21 cellular contexts compared by ENCODE assay signal in genomic region chr21:44734026-44734745, GRCh38. TPM values are rescaled to one million over a fixed set of nuclear protein-coding genes. Genes with fewer than 3 reads are reported as not detected.
DNase-seq lines count a peak whose midpoint lies in the region; ATAC-seq and TF ChIP-seq lines count a peak whose summit lies in the region.
"Had no signal": no experiment of that assay in that cellular context is flagged by ENCODE, and none has a peak within 500 bp of the region (broad histone marks: within the 10 kb centered on the region; RNA-seq: fewer than 3 reads in every experiment).

No MANE protein-coding gene starts in this region.

- peak; percentile 47 for ATAC-seq in left colon
- ATAC-seq in activated CD8-positive, alpha-beta T cell treated with anti-CD3 and anti-CD28 coated beads, Interleukin-2, amount 10 ng/mL, durations not matched to agents 7 days and 5 days, result no peak
- ATAC-seq: K562 had no signal

- no peak overlapping the region for H3K27ac Mint-ChIP-seq in activated CD8-positive, alpha-beta T cell treated with anti-CD3 and anti-CD28 coated beads, Interleukin-2, amount 10 ng/mL, durations not matched to agents 7 days and 5 days

- H3K9me3 ChIP-seq in MG63, result no peaks in the 10 kb centered on the region
- H3K9me3 ChIP-seq in right atrium auricular region, result peaks cover 12 to 31% of the 10 kb centered on the region in 2 donors
- H3K9me3 ChIP-seq: HAP-1 had no signal

- H3K27me3 ChIP-seq in MG63, result no peaks in the 10 kb centered on the region
- H3K27me3 ChIP-seq in right atrium auricular region, result no peaks in the 10 kb centered on the region

- POLR2A ChIA-PET in GM10248 (lab: Yijun Ruan, JAX), result no interaction called here
- POLR2A ChIA-PET in activated CD8-positive, alpha-beta T cell treated with anti-CD3 and anti-CD28 coated beads, Interleukin-2, amount 10 ng/mL, durations not matched to agents 7 days and 5 days (lab: Charles Lee), result interaction anchor here (1.0 kb wide), 1 partner anchor 175 kb away, joined by 4 read pairs; the partner anchor contains the start of gene KRTAP10-3

- no peaks in the 10 kb centered on the region for H3K36me3 ChIP-seq in MG63
- H3K36me3 ChIP-seq in right atrium auricular region, result no peaks in the 10 kb centered on the region
- H3K36me3 ChIP-seq: BE2C, HAP-1 had no signal

- CTCF ChIA-PET in GM10248 (lab: Yijun Ruan, JAX), result interaction anchor here (1.5 kb wide), 1 partner anchor 21 kb away, joined by 3 read pairs; no protein-coding TSS in a partner anchor
- CTCF ChIA-PET in activated CD8-positive, alpha-beta T cell treated with anti-CD3 and anti-CD28 coated beads, Interleukin-2, amount 10 ng/mL, durations not matched to agents 7 days and 5 days (lab: Charles Lee), result no interaction called here

- DNase-seq in activated effector memory CD4-positive, alpha-beta T cell treated with anti-CD3 and anti-CD28 coated beads, Interleukin-2, amount 50 U/mL, for 16 hours, result peak; percentile 31
- DNase-seq in activated effector memory CD4-positive, alpha-beta T cell treated with Interleukin-2 at 50 U/mL for 16 hours, result no peak
- DNase-seq in MG63, result peak; percentile 76
- no peak for DNase-seq in left colon
- DNase-seq in HPDE6-E6E7 (ENCODE audit: extremely low spot score), result no peak
- DNase-seq in GM10248 (ENCODE audit: extremely low spot score), result no peak
- DNase-seq in activated CD8-positive, alpha-beta T cell treated with anti-CD3 and anti-CD28 coated beads, Interleukin-2, amount 10 ng/mL, durations not matched to agents 7 days and 5 days, result no peak
- no peak for DNase-seq in right atrium auricular region (ENCODE audit: low spot score)
- DNase-seq: BE2C, DMS 273 treated with DMSO at 0.1 percent for 48 hours, NCI-H1436, NCI-H2029 treated with DMSO at 0.1 percent for 48 hours, NCI-H510A, NCI-H82, PC-9, SW 1271 had no signal

- intact Hi-C loops in left colon (cut with DNase I, micrococcal nuclease), result no loop called here

- H3K27ac ChIP-seq in right atrium auricular region, result no peak overlapping the region
- H3K27ac ChIP-seq: 22Rv1, HL-60, PC-9 had no signal

- H3K4me1 ChIP-seq in right atrium auricular region, result no peaks in the 10 kb centered on the region
- H3K4me1 ChIP-seq: BE2C, HAP-1 had no signal

- no peak overlapping the region for H3K4me3 Mint-ChIP-seq in activated CD8-positive, alpha-beta T cell treated with anti-CD3 and anti-CD28 coated beads, Interleukin-2, amount 10 ng/mL, durations not matched to agents 7 days and 5 days

- peaks cover 2% of the 10 kb centered on the region for H3K27me3 Mint-ChIP-seq in activated CD8-positive, alpha-beta T cell treated with anti-CD3 and anti-CD28 coated beads, Interleukin-2, amount 10 ng/mL, durations not matched to agents 7 days and 5 days (ENCODE audit: low read depth)

- H3K4me3 ChIP-seq in MG63, result no peak overlapping the region
- H3K4me3 ChIP-seq in right atrium auricular region, result no peak overlapping the region
- H3K4me3 ChIP-seq: HAP-1, K562, PC-9 had no signal

- no peaks in the 10 kb centered on the region for H3K4me1 Mint-ChIP-seq in activated CD8-positive, alpha-beta T cell treated with anti-CD3 and anti-CD28 coated beads, Interleukin-2, amount 10 ng/mL, durations not matched to agents 7 days and 5 days (ENCODE audit: low read depth)

- TF ChIP-seq CTCF in GM10248 (IDR thresholded peaks at IDR 0.05; ENCODE audit: control extremely low read depth, extremely low read depth, low read depth, missing control alignments) (no peak), right atrium auricular region (IDR thresholded peaks at IDR 0.05) (no peak)

- no peaks in the 10 kb centered on the region for H3K36me3 Mint-ChIP-seq in activated CD8-positive, alpha-beta T cell treated with anti-CD3 and anti-CD28 coated beads, Interleukin-2, amount 10 ng/mL, durations not matched to agents 7 days and 5 days (ENCODE audit: low read depth)

- H3K9me3 Mint-ChIP-seq in activated CD8-positive, alpha-beta T cell treated with anti-CD3 and anti-CD28 coated beads, Interleukin-2, amount 10 ng/mL, durations not matched to agents 7 days and 5 days (ENCODE audit: insufficient read depth), result no peaks in the 10 kb centered on the region

RNA-seq across cellular contexts. Expression of gene TSPEAR, which starts 22.8 kb away (rescaled TPM):
- total RNA-seq in MG63 (2014; rRNA removed; shearing (Covaris generic); ENCODE audit: low replicate concordance), result not detected in 2 replicates
- total RNA-seq in left colon, result under 1 TPM in 1 of 2 donors, not detected in 1; 0.09 TPM
- not detected for total RNA-seq in activated CD8-positive, alpha-beta T cell treated with anti-CD3 and anti-CD28 coated beads, Interleukin-2, amount 10 ng/mL, durations not matched to agents 7 days and 5 days
- not detected for total RNA-seq in right atrium auricular region
- total RNA-seq: K562, PC-9, SK-MEL-5 had no signal

RNA-seq across cellular contexts. Expression of gene KRTAP10-12, which starts 37.2 kb away (rescaled TPM):
- total RNA-seq in MG63 (2014; rRNA removed; shearing (Covaris generic); ENCODE audit: low replicate concordance), result not detected in 2 replicates
- total RNA-seq in left colon, result not detected
- not detected for total RNA-seq in activated CD8-positive, alpha-beta T cell treated with anti-CD3 and anti-CD28 coated beads, Interleukin-2, amount 10 ng/mL, durations not matched to agents 7 days and 5 days
- total RNA-seq in right atrium auricular region, result not detected
- total RNA-seq: K562, PC-9, SK-MEL-5 had no signal

RNA-seq across cellular contexts. Expression of gene KRTAP12-1, which starts 52.2 kb away (rescaled TPM):
- total RNA-seq in MG63 (2014; rRNA removed; shearing (Covaris generic); ENCODE audit: low replicate concordance), result not detected in 2 replicates
- not detected for total RNA-seq in left colon
- total RNA-seq in activated CD8-positive, alpha-beta T cell treated with anti-CD3 and anti-CD28 coated beads, Interleukin-2, amount 10 ng/mL, durations not matched to agents 7 days and 5 days, result not detected
- not detected for total RNA-seq in right atrium auricular region
- total RNA-seq: K562, PC-9, SK-MEL-5 had no signal

Comparison
In these comparisons a context has a peak if more than half of its experiments do, and no peak if none do; other contexts are left out.
1. DNase-seq: peak in activated effector memory CD4-positive, alpha-beta T cell treated with anti-CD3 and anti-CD28 coated beads, Interleukin-2, amount 50 U/mL, for 16 hours (single experiment) and MG63 (single experiment); none in activated effector memory CD4-positive, alpha-beta T cell treated with Interleukin-2 at 50 U/mL for 16 hours (single experiment), left colon (0 of 2), HPDE6-E6E7 (single experiment), GM10248 (single experiment), activated CD8-positive, alpha-beta T cell treated with anti-CD3 and anti-CD28 coated beads, Interleukin-2, amount 10 ng/mL, durations not matched to agents 7 days and 5 days (single experiment) and right atrium auricular region (single experiment).